Comparison of ENCODE assay signal across 8 cellular contexts in genomic region chr5:171418982-171419662, GRCh38.
DNase-seq lines count a peak whose midpoint lies in the region; ATAC-seq and TF ChIP-seq lines count a peak whose summit lies in the region.

Gene FGF18 (plus strand): TSS chr5:171419647. CDS start chr5:171420200, 553 bp downstream.

- no peak within 1 kb of the TSS for H3K27ac ChIP-seq in RWPE1
- H3K27ac ChIP-seq in brain microvascular endothelial cell, result no peak within 1 kb of the TSS

- H3K36me3 ChIP-seq in brain microvascular endothelial cell (replicated peaks), result peaks cover 5% of the 10 kb centered on the region

- CTCF ChIA-PET in RWPE1 (lab: Yijun Ruan, JAX), result interaction anchor here (0.6 to 2.8 kb wide), 34 partner anchors 8 to 1168 kb away, joined by 3 to 29 read pairs (median 4); partner anchors contain the start of gene FBXW11

- peaks cover 10% of the 10 kb centered on the region for H3K27me3 ChIP-seq in brain microvascular endothelial cell (replicated peaks)

- DNase-seq in activated CD4-positive, CD25-positive, alpha-beta regulatory T cell (lab: John Stamatoyannopoulos, UW), result no peak
- DNase-seq in RWPE1 (ENCODE audit: low spot score) (peak; percentile 48), brain microvascular endothelial cell (peak; percentile 55), iPS-NIHi7 (ENCODE audit: extremely low spot score) (peak; percentile 65), NK-92 (lab: John Stamatoyannopoulos, UW; ENCODE audit: unreplicated experiment) (no peak)
- peak in 2 of 3 donors; percentile 19 to 31 for DNase-seq in stimulated activated CD4-positive, alpha-beta T cell treated with anti-CD3 and anti-CD28 coated beads, Interleukin-12 subunit alpha, Interleukin-12 subunit beta, amount 100 ng/mL, for 48 hours (ENCODE audit: low read depth in 2 of 3, low spot score in 1 of 3)

- TF ChIP-seq CTCF in RWPE1 (conservative IDR thresholded peaks at IDR 0.05; ENCODE audit: low read depth) (peak; percentile 57), brain microvascular endothelial cell (IDR thresholded peaks at IDR 0.05; ENCODE audit: low read depth, low read length, missing control alignments) (no peak)

- peak; percentile 28 to 32 for ATAC-seq in activated CD4-positive, CD25-positive, alpha-beta regulatory T cell treated with anti-CD3 and anti-CD28 coated beads, Interleukin-2, amount 50 U/mL, for 24 hours
- ATAC-seq in HG03064 (IDR thresholded peaks at IDR 0.05; ENCODE audit: low read depth, unreplicated experiment), result peak; percentile 40

- in situ Hi-C loops in brain microvascular endothelial cell (cut with HindIII; ENCODE audit: low pct_ligation_motif_present, low sequenced_read_pairs), result loop anchor here (25.0 kb wide), 2 partner anchors 218 to 443 kb away; no protein-coding TSS in a partner anchor

- POLR2A ChIA-PET in RWPE1 (lab: Yijun Ruan, JAX; ENCODE audit: low non-redundant PET), result no interaction called here

- H3K4me3 ChIP-seq in brain microvascular endothelial cell (ENCODE audit: low read depth, low read length), result peak within 1 kb of the TSS; percentile 40

Comparison
In these comparisons a context has a peak if more than half of its experiments do, and no peak if none do; other contexts are left out.
1. DNase-seq: peak in RWPE1 (single experiment), brain microvascular endothelial cell (single experiment), iPS-NIHi7 (single experiment) and stimulated activated CD4-positive, alpha-beta T cell treated with anti-CD3 and anti-CD28 coated beads, Interleukin-12 subunit alpha, Interleukin-12 subunit beta, amount 100 ng/mL, for 48 hours (2 of 3); none in activated CD4-positive, CD25-positive, alpha-beta regulatory T cell (0 of 4) and NK-92 (single experiment).